9 cellular contexts compared by ENCODE assay signal in the genomic region with DNA sequence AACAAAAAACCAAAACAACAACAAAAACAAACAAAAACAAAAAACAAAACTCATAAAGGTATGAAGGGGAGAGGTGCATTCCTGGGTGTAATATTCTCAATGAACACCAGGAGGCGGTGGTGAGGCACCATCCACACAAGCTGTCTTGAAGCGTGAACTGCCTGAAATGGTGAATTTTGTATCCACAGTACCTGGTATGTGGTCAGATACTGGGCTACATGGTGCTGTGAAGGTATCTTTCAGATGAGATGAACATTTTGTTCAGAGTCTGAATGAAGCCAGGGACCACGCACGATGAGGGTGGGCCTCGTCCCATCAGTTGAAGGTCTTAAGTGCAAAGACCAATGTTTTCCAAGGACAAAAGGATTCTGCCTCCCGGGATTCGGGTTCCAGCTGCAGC. TPM values are rescaled to one million over a fixed set of nuclear protein-coding genes. Genes with fewer than 3 reads are reported as not detected.
A peak's percentile ranks its signal among the peaks of the same experiment; 100 is the strongest.
DNase-seq lines count a peak whose midpoint lies in the region; ATAC-seq and TF ChIP-seq lines count a peak whose summit lies in the region.
"Had no signal": no experiment of that assay in that cellular context is flagged by ENCODE, and none has a peak within 500 bp of the region (broad histone marks: within the 10 kb centered on the region; RNA-seq: fewer than 3 reads in every experiment).

No MANE protein-coding gene starts in this region.

- peaks cover 28% of the 10 kb centered on the region for H3K36me3 ChIP-seq in OCI-LY3 (replicated peaks; ENCODE audit: low read depth, low read length)
- no peaks in the 10 kb centered on the region for H3K36me3 ChIP-seq in brain microvascular endothelial cell (replicated peaks)

- H3K4me3 ChIP-seq in OCI-LY3 (ENCODE audit: low read length) (no peak overlapping the region), brain microvascular endothelial cell (ENCODE audit: low read depth, low read length) (no peak overlapping the region)

- H3K27me3 Mint-ChIP-seq in natural killer cell (ENCODE audit: low read depth in 2 of 2), result no peaks in the 10 kb centered on the region

- intact Hi-C loops in natural killer cell (cut with micrococcal nuclease), result no loop called here

- no peak overlapping the region for H3K4me2 ChIP-seq in OCI-LY3 (ENCODE audit: low read length)

- no peaks in the 10 kb centered on the region for H3K36me3 Mint-ChIP-seq in natural killer cell

- no peaks in the 10 kb centered on the region for H3K9me3 Mint-ChIP-seq in natural killer cell

- no peak overlapping the region for H3K27ac ChIP-seq in OCI-LY3 (ENCODE audit: low read length)
- no peak overlapping the region for H3K27ac ChIP-seq in brain microvascular endothelial cell
- H3K27ac ChIP-seq: epithelial cell of prostate had no signal

- DNase-seq in stimulated activated CD4-positive, alpha-beta T cell treated with anti-CD3 and anti-CD28 coated beads, Interleukin-15, amount 100 ng/mL, for 24 hours, result peak; percentile 56
- no peak for DNase-seq in stimulated activated CD4-positive, alpha-beta T cell treated with anti-CD3 and anti-CD28 coated beads, Interleukin-12 subunit alpha, Interleukin-12 subunit beta, amount 100 ng/mL, for 4 hours
- no peak for DNase-seq in brain microvascular endothelial cell
- no peak for DNase-seq in natural killer cell
- no peak for DNase-seq in NCI-H1105 (lab: John Stamatoyannopoulos, UW)
- DNase-seq in cortex of kidney (lab: John Stamatoyannopoulos, UW), result no peak

- peaks cover 5 to 6% of the 10 kb centered on the region in 2 donors for H3K4me1 Mint-ChIP-seq in natural killer cell

- H3K4me3 Mint-ChIP-seq in natural killer cell, result no peak overlapping the region

- H3K79me2 ChIP-seq in OCI-LY3 (ENCODE audit: low read length), result no peaks in the 10 kb centered on the region

- ATAC-seq in natural killer cell, result peak; percentile 53 to 66 (median 59)
- ATAC-seq in GM21723 (IDR thresholded peaks at IDR 0.05; ENCODE audit: unreplicated experiment), result no peak

- H3K27ac Mint-ChIP-seq in natural killer cell, result no peak overlapping the region

- TF ChIP-seq CTCF in OCI-LY3 (IDR thresholded peaks at IDR 0.05; ENCODE audit: low read depth, low read length), result peak; percentile 80
- TF ChIP-seq CTCF in brain microvascular endothelial cell (IDR thresholded peaks at IDR 0.05; ENCODE audit: low read depth, low read length, missing control alignments), result peak; percentile 66
- peak; percentile 62 for TF ChIP-seq CTCF in natural killer cell (IDR thresholded peaks at IDR 0.05)

- no peak overlapping the region for H3K9ac ChIP-seq in OCI-LY3 (ENCODE audit: low read length)

- no peaks in the 10 kb centered on the region for H4K20me1 ChIP-seq in OCI-LY3 (ENCODE audit: insufficient read depth, low read length)

- in situ Hi-C loops in brain microvascular endothelial cell (cut with HindIII; ENCODE audit: low pct_ligation_motif_present, low sequenced_read_pairs), result no loop called here

- H3K27me3 ChIP-seq in OCI-LY3 (ENCODE audit: low read depth, low read length), result no peaks in the 10 kb centered on the region
- no peaks in the 10 kb centered on the region for H3K27me3 ChIP-seq in brain microvascular endothelial cell (replicated peaks)

- peaks cover 9% of the 10 kb centered on the region for H3K4me1 ChIP-seq in OCI-LY3 (ENCODE audit: low read length)

- H2AFZ ChIP-seq in OCI-LY3 (ENCODE audit: low read depth, low read length), result no peak overlapping the region

- H3K9me3 ChIP-seq in OCI-LY3 (ENCODE audit: insufficient read depth, low read length), result no peaks in the 10 kb centered on the region

RNA-seq across cellular contexts. Expression of gene ASMT, which starts 58.5 kb away (rescaled TPM):
- total RNA-seq in natural killer cell, result 1 to 10 TPM in 2 of 3 donors, under 1 TPM in 1; 0.79 to 1.8 (median 1.5) TPM
